ENCODE assay signal across 25 cellular contexts in genomic region chrX:39966186-39966585, GRCh38.
"Had no signal": no experiment of that assay in that cellular context is flagged by ENCODE, and none has a peak within 500 bp of the region (broad histone marks: within the 10 kb centered on the region; RNA-seq: fewer than 3 reads in every experiment).

No MANE protein-coding gene starts in this region.

- H3K9me3 ChIP-seq: left lung, right lobe of liver, testis, transverse colon had no signal

- ATAC-seq: activated CD4-positive, CD25-positive, alpha-beta regulatory T cell treated with anti-CD3 and anti-CD28 coated beads, Interleukin-2, amount 50 U/mL, for 24 hours; foreskin keratinocyte; left lung; natural killer cell treated with Interleukin-12 subunit alpha and Interleukin-12 subunit beta and Interleukin-15 and Interleukin-18, amount 100 ng/mL, for 72 hours; right lobe of liver; stimulated activated naive CD8-positive, alpha-beta T cell treated with anti-CD3 and anti-CD28 coated beads, Interleukin-15, Interleukin-2, amounts not matched to agents 100 U/mL and 50 U/mL, for 24 hours had no signal

- H3K4me3 Mint-ChIP-seq: activated CD4-positive, alpha-beta memory T cell treated with anti-CD3 and anti-CD28 coated beads for 36 hours; activated naive CD4-positive, alpha-beta T cell treated with anti-CD3 and anti-CD28 coated beads, Interleukin-2, amount 10 ng/mL, durations not matched to agents 7 days and 5 days; activated T-cell treated with anti-CD3 and anti-CD28 coated beads, Interleukin-2, amount 50 U/mL, for 24 hours; natural killer cell treated with Interleukin-12 subunit alpha and Interleukin-12 subunit beta and Interleukin-15 and Interleukin-18, amount 100 ng/mL, for 72 hours; T-helper 1 cell treated with Interleukin-12 subunit alpha and Interleukin-12 subunit beta and Interleukin-4 antibody, amounts not matched to agents 30 μg/mL and 1 μg/mL, for 36 hours had no signal

- DNase-seq: activated CD4-positive, alpha-beta memory T cell treated with anti-CD3 and anti-CD28 coated beads for 36 hours; activated CD4-positive, alpha-beta T cell treated with anti-CD3 and anti-CD28 coated beads for 48 hours; activated CD8-positive, alpha-beta memory T cell treated with anti-CD3 and anti-CD28 coated beads, Interleukin-2, amount 50 U/mL, for 4 hours; activated gamma-delta T cell; activated naive CD4-positive, alpha-beta T cell treated with anti-CD3 and anti-CD28 coated beads, Interleukin-2, amount 10 ng/mL, durations not matched to agents 7 days and 5 days; activated T-cell treated with anti-CD3 and anti-CD28 coated beads, Interleukin-2, amount 50 U/mL, for 24 hours; amygdala; central memory CD4-positive, alpha-beta T cell; foreskin keratinocyte; kidney glomerular epithelial cell; left lung; mesendoderm; right lobe of liver; stimulated activated CD4-positive, alpha-beta T cell treated with anti-CD3 and anti-CD28 coated beads, Interleukin-12 subunit alpha, Interleukin-12 subunit beta, amount 100 ng/mL, for 4 hours; stimulated activated CD4-positive, alpha-beta T cell treated with anti-CD3 and anti-CD28 coated beads, Interleukin-4, amount 100 ng/mL, for 1 hour; stimulated activated naive CD8-positive, alpha-beta T cell treated with anti-CD3 and anti-CD28 coated beads, Interleukin-15, Interleukin-2, amounts not matched to agents 100 U/mL and 50 U/mL, for 24 hours; T-helper 9 cell; testis; transverse colon; WERI-Rb-1 had no signal

- H3K27me3 ChIP-seq: foreskin keratinocyte, left lung, right lobe of liver, testis, transverse colon had no signal

- H3K27ac ChIP-seq: breast epithelium, foreskin keratinocyte, left lung, right lobe of liver, testis, transverse colon had no signal

- H3K27ac Mint-ChIP-seq: activated CD4-positive, alpha-beta memory T cell treated with anti-CD3 and anti-CD28 coated beads for 36 hours; activated naive CD4-positive, alpha-beta T cell treated with anti-CD3 and anti-CD28 coated beads, Interleukin-2, amount 10 ng/mL, durations not matched to agents 7 days and 5 days; activated T-cell treated with anti-CD3 and anti-CD28 coated beads, Interleukin-2, amount 50 U/mL, for 24 hours; natural killer cell treated with Interleukin-12 subunit alpha and Interleukin-12 subunit beta and Interleukin-15 and Interleukin-18, amount 100 ng/mL, for 72 hours; progenitor cell of endocrine pancreas; T-helper 1 cell treated with Interleukin-12 subunit alpha and Interleukin-12 subunit beta and Interleukin-4 antibody, amounts not matched to agents 30 μg/mL and 1 μg/mL, for 36 hours had no signal

- H3K27me3 Mint-ChIP-seq: activated CD4-positive, alpha-beta memory T cell treated with anti-CD3 and anti-CD28 coated beads for 36 hours; activated naive CD4-positive, alpha-beta T cell treated with anti-CD3 and anti-CD28 coated beads, Interleukin-2, amount 10 ng/mL, durations not matched to agents 7 days and 5 days had no signal
